Comparison of ENCODE assay signal across 29 cellular contexts in the genomic region with DNA sequence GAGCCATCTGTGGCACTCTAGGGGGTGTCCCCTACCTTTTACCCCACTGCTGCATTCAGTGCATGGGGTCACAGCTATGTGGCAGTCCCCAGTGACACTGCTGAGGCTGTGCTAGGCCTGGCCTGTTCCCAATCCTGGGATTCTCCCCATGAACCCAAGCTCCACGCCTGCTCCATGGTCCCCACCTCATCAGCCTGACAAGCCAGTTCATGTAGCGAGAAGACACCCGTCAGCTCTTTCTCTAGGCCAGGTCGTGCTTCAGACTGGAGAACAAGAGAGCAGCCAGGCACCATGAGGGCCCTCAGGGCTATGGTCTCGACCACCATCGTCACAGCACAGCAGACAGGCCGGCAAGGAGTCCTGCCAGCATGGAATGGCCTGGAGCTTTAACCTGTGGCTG.
"Had no signal": no experiment of that assay in that cellular context is flagged by ENCODE, and none has a peak within 500 bp of the region (broad histone marks: within the 10 kb centered on the region; RNA-seq: fewer than 3 reads in every experiment).

No MANE protein-coding gene starts in this region.

- H3K27ac ChIP-seq: neural progenitor cell, ovary, parathyroid adenoma, psoas muscle, right lobe of liver, sigmoid colon, spleen, stomach, thoracic aorta, thyroid gland, tibial nerve, upper lobe of left lung, uterus had no signal

- H3K27me3 ChIP-seq: neural progenitor cell, ovary, right lobe of liver, sigmoid colon, thyroid gland, tibial nerve, upper lobe of left lung, uterus had no signal

- H3K9ac ChIP-seq: neural progenitor cell, parathyroid adenoma had no signal

- H3K4me1 Mint-ChIP-seq: natural killer cell; nephron; neural progenitor cell; stimulated activated naive B cell treated with anti-CD40 and anti-IgM and Interleukin-4, amounts not matched to agents 10 μg/mL and 1 μg/mL and 100 μg/mL, for 72 hours had no signal

- H3K9me3 ChIP-seq: ovary, psoas muscle, right lobe of liver, sigmoid colon, thyroid gland, uterus had no signal

- H3K4me3 Mint-ChIP-seq: naive thymus-derived CD4-positive, alpha-beta T cell; natural killer cell; nephron; neural progenitor cell; stimulated activated naive B cell treated with anti-CD40 and anti-IgM and Interleukin-4, amounts not matched to agents 10 μg/mL and 1 μg/mL and 100 μg/mL, for 72 hours had no signal

- H3K27ac Mint-ChIP-seq: naive thymus-derived CD4-positive, alpha-beta T cell; natural killer cell; nephron; progenitor cell of endocrine pancreas; stimulated activated naive B cell treated with anti-CD40 and anti-IgM and Interleukin-4, amounts not matched to agents 10 μg/mL and 1 μg/mL and 100 μg/mL, for 72 hours had no signal

- H3K9me3 Mint-ChIP-seq: natural killer cell had no signal

- H3K4me3 ChIP-seq: neural progenitor cell, ovary, psoas muscle, right lobe of liver, sigmoid colon, spleen, stomach, thoracic aorta, thyroid gland, tibial nerve, upper lobe of left lung, uterus had no signal

- H3K4me2 ChIP-seq: neural progenitor cell had no signal

- H3K36me3 Mint-ChIP-seq: natural killer cell; neural progenitor cell; stimulated activated naive B cell treated with anti-CD40 and anti-IgM and Interleukin-4, amounts not matched to agents 10 μg/mL and 1 μg/mL and 100 μg/mL, for 72 hours had no signal

- H3K36me3 ChIP-seq: neural progenitor cell, ovary, right lobe of liver, sigmoid colon, spleen, stomach, thoracic aorta, thyroid gland, tibial nerve, upper lobe of left lung, uterus had no signal

- ATAC-seq: naive thymus-derived CD4-positive, alpha-beta T cell; psoas muscle; right cardiac atrium; stimulated activated naive B cell treated with anti-CD40 and anti-IgM and Interleukin-4, amounts not matched to agents 10 μg/mL and 1 μg/mL and 100 μg/mL, for 72 hours had no signal

- H3K4me1 ChIP-seq: neural progenitor cell, parathyroid adenoma, psoas muscle, right lobe of liver, sigmoid colon, spleen, stomach, thyroid gland, tibial nerve, upper lobe of left lung, uterus had no signal

- H3K79me2 ChIP-seq: parathyroid adenoma had no signal

- H2AFZ ChIP-seq: neural progenitor cell, parathyroid adenoma had no signal

- DNase-seq: naive thymus-derived CD4-positive, alpha-beta T cell; natural killer cell; occipital lobe; ovary; posterior cingulate gyrus; psoas muscle; right cardiac atrium; right lobe of liver; sigmoid colon; small intestine; spleen; stimulated activated CD4-positive, alpha-beta T cell treated with anti-CD3 and anti-CD28 coated beads, Interleukin-12 subunit alpha, Interleukin-12 subunit beta, amount 100 ng/mL, for 4 hours; stimulated activated CD4-positive, alpha-beta T cell treated with anti-CD3 and anti-CD28 coated beads, Interleukin-1b, Interleukin-23, amount 100 ng/mL, for 48 hours; stimulated activated CD4-positive, alpha-beta T cell treated with anti-CD3 and anti-CD28 coated beads, Interleukin-4, amount 100 ng/mL, for 1 hour; stimulated activated CD4-positive, alpha-beta T cell treated with anti-CD3 and anti-CD28 coated beads, Interleukin-4, amount 100 ng/mL, for 4 hours; stimulated activated CD8-positive, alpha-beta memory T cell treated with anti-CD3 and anti-CD28 coated beads, Interleukin-4, amount 100 ng/mL, for 48 hours; stimulated activated naive B cell treated with anti-CD40 and anti-IgM and Interleukin-4, amounts not matched to agents 10 μg/mL and 1 μg/mL and 100 μg/mL, for 72 hours; stimulated activated naive CD4-positive, alpha-beta T cell treated with Interleukin-2 at 50 U/mL for 16 hours; stomach; thyroid gland; trophoblast cell; upper lobe of left lung; uterus had no signal
